1 cellular context compared by ENCODE assay signal in the genomic region with DNA sequence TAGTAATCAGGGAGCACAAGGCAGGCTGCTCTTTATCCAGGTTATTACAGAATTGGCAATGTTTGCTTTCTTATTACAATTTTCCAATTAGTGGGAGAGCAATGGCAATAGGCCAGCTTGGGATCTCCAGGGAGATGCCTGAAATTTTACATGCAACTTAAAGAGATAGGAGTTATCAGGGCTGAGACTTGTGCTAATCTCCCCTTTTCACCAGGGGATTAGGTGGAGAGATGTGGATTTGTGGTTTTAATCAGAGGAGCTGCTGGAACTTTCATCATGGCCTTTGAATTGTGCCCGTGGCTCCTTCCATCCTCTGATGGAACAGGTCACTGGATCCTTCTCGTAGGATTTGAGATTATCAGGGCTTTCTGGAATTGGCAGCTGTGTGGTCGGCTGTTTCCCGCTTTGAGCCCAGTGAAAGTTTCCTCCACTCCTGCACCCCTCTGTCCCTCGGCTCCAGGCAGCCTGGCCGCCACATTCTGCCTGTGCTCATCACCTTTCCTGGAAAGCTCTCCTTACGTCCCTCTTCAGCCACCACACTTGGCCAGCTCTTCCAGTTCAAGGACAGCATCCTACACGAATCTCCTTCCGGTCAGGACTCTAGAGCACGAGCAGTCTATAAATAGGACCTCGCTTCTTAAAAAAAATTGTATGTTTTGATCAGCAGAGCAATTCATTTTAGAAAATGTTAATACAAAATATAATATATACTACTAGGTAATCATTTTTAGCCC.
TF ChIP-seq lines count a peak whose summit lies in the region.

No MANE protein-coding gene starts in this region.

TF ChIP-seq in HEK293, 187 proteins besides CTCF, POLR2A, EP300 and RAD21 (continued from another document):
- TF ChIP-seq ZNF548 (tag by site-specific recombination; IDR thresholded peaks at IDR 0.05) (no peak), ZNF530 (tag by site-specific recombination; IDR thresholded peaks at IDR 0.05; ENCODE audit: low read depth) (no peak), FEZF1 (tag by site-specific recombination; IDR thresholded peaks at IDR 0.05) (peak; percentile 49), ZNF341 (tag by site-specific recombination; IDR thresholded peaks at IDR 0.05; ENCODE audit: low read depth) (peak; percentile 20; the same call in 1 of the 2 replicates), GLI2 (tag by site-specific recombination; IDR thresholded peaks at IDR 0.05; ENCODE audit: borderline replicate concordance, low read depth) (0 out of 2 replicates have a peak, but pooled peaks have one; percentile 28), ZBTB17 (tag by site-specific recombination; IDR thresholded peaks at IDR 0.05) (peak; percentile 69), ZNF155 (tag by site-specific recombination; IDR thresholded peaks at IDR 0.05) (no peak), ZNF121 (tag by site-specific recombination; IDR thresholded peaks at IDR 0.05) (no peak), KLF10 (tag by site-specific recombination; IDR thresholded peaks at IDR 0.05) (0 out of 2 replicates have a peak, but pooled peaks have one; percentile 34), ZSCAN30 (tag by site-specific recombination; IDR thresholded peaks at IDR 0.05) (0 out of 2 replicates have a peak, but pooled peaks have one; percentile 23), WT1 (tag by site-specific recombination; IDR thresholded peaks at IDR 0.05) (peak; percentile 98), ZNF366 (tag by site-specific recombination; conservative IDR thresholded peaks at IDR 0.05) (peak; percentile 28; the same call in 1 of the 2 replicates), GLIS1 (tag by site-specific recombination; IDR thresholded peaks at IDR 0.05) (peak; percentile 67), ZNF623 (tag by site-specific recombination; IDR thresholded peaks at IDR 0.05) (no peak), ZNF19 (tag by site-specific recombination; IDR thresholded peaks at IDR 0.05; ENCODE audit: low read depth) (no peak), ZNF600 (tag by site-specific recombination; IDR thresholded peaks at IDR 0.05) (peak; percentile 62), ZNF785 (tag by site-specific recombination; IDR thresholded peaks at IDR 0.05) (no peak), ZNF302 (tag by site-specific recombination; IDR thresholded peaks at IDR 0.05; ENCODE audit: low read depth) (no peak)
- TF ChIP-seq, protein P1, sequence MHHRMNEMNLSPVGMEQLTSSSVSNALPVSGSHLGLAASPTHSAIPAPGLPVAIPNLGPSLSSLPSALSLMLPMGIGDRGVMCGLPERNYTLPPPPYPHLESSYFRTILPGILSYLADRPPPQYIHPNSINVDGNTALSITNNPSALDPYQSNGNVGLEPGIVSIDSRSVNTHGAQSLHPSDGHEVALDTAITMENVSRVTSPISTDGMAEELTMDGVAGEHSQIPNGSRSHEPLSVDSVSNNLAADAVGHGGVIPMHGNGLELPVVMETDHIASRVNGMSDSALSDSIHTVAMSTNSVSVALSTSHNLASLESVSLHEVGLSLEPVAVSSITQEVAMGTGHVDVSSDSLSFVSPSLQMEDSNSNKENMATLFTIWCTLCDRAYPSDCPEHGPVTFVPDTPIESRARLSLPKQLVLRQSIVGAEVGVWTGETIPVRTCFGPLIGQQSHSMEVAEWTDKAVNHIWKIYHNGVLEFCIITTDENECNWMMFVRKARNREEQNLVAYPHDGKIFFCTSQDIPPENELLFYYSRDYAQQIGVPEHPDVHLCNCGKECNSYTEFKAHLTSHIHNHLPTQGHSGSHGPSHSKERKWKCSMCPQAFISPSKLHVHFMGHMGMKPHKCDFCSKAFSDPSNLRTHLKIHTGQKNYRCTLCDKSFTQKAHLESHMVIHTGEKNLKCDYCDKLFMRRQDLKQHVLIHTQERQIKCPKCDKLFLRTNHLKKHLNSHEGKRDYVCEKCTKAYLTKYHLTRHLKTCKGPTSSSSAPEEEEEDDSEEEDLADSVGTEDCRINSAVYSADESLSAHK (tag by site-specific recombination; IDR thresholded peaks at IDR 0.05): 0 out of 2 replicates have a peak, but pooled peaks have one; percentile 46
- TF ChIP-seq, protein P2, sequence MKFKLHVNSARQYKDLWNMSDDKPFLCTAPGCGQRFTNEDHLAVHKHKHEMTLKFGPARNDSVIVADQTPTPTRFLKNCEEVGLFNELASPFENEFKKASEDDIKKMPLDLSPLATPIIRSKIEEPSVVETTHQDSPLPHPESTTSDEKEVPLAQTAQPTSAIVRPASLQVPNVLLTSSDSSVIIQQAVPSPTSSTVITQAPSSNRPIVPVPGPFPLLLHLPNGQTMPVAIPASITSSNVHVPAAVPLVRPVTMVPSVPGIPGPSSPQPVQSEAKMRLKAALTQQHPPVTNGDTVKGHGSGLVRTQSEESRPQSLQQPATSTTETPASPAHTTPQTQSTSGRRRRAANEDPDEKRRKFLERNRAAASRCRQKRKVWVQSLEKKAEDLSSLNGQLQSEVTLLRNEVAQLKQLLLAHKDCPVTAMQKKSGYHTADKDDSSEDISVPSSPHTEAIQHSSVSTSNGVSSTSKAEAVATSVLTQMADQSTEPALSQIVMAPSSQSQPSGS (tag by site-specific recombination; IDR thresholded peaks at IDR 0.05; ENCODE audit: low read depth): no peak; the same call in 1 of the 2 replicates
- TF ChIP-seq, protein P3, sequence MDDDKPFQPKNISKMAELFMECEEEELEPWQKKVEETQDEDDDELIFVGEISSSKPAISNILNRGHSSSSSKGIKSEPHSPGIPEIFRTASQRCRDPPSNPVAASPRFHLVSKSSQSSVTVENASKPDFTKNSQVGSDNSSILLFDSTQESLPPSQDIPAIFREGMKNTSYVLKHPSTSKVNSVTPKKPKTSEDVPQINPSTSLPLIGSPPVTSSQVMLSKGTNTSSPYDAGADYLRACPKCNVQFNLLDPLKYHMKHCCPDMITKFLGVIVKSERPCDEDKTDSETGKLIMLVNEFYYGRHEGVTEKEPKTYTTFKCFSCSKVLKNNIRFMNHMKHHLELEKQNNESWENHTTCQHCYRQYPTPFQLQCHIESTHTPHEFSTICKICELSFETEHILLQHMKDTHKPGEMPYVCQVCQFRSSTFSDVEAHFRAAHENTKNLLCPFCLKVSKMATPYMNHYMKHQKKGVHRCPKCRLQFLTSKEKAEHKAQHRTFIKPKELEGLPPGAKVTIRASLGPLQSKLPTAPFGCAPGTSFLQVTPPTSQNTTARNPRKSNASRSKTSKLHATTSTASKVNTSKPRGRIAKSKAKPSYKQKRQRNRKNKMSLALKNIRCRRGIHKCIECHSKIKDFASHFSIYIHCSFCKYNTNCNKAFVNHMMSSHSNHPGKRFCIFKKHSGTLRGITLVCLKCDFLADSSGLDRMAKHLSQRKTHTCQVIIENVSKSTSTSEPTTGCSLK (tag by site-specific recombination; IDR thresholded peaks at IDR 0.05): no peak
- TF ChIP-seq, protein P4, sequence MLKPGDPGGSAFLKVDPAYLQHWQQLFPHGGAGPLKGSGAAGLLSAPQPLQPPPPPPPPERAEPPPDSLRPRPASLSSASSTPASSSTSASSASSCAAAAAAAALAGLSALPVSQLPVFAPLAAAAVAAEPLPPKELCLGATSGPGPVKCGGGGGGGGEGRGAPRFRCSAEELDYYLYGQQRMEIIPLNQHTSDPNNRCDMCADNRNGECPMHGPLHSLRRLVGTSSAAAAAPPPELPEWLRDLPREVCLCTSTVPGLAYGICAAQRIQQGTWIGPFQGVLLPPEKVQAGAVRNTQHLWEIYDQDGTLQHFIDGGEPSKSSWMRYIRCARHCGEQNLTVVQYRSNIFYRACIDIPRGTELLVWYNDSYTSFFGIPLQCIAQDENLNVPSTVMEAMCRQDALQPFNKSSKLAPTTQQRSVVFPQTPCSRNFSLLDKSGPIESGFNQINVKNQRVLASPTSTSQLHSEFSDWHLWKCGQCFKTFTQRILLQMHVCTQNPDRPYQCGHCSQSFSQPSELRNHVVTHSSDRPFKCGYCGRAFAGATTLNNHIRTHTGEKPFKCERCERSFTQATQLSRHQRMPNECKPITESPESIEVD (tag by site-specific recombination; IDR thresholded peaks at IDR 0.05): peak; percentile 91
- TF ChIP-seq, protein P5, sequence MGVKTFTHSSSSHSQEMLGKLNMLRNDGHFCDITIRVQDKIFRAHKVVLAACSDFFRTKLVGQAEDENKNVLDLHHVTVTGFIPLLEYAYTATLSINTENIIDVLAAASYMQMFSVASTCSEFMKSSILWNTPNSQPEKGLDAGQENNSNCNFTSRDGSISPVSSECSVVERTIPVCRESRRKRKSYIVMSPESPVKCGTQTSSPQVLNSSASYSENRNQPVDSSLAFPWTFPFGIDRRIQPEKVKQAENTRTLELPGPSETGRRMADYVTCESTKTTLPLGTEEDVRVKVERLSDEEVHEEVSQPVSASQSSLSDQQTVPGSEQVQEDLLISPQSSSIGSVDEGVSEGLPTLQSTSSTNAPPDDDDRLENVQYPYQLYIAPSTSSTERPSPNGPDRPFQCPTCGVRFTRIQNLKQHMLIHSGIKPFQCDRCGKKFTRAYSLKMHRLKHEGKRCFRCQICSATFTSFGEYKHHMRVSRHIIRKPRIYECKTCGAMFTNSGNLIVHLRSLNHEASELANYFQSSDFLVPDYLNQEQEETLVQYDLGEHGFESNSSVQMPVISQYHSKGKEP (tag by site-specific recombination; IDR thresholded peaks at IDR 0.05): peak; percentile 86
- TF ChIP-seq, protein P6, sequence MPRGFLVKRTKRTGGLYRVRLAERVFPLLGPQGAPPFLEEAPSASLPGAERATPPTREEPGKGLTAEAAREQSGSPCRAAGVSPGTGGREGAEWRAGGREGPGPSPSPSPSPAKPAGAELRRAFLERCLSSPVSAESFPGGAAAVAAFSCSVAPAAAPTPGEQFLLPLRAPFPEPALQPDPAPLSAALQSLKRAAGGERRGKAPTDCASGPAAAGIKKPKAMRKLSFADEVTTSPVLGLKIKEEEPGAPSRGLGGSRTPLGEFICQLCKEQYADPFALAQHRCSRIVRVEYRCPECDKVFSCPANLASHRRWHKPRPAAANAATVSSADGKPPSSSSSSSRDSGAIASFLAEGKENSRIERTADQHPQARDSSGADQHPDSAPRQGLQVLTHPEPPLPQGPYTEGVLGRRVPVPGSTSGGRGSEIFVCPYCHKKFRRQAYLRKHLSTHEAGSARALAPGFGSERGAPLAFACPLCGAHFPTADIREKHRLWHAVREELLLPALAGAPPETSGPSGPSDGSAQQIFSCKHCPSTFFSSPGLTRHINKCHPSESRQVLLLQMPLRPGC (tag by site-specific recombination; IDR thresholded peaks at IDR 0.05): peak; percentile 83
- TF ChIP-seq, protein P7, sequence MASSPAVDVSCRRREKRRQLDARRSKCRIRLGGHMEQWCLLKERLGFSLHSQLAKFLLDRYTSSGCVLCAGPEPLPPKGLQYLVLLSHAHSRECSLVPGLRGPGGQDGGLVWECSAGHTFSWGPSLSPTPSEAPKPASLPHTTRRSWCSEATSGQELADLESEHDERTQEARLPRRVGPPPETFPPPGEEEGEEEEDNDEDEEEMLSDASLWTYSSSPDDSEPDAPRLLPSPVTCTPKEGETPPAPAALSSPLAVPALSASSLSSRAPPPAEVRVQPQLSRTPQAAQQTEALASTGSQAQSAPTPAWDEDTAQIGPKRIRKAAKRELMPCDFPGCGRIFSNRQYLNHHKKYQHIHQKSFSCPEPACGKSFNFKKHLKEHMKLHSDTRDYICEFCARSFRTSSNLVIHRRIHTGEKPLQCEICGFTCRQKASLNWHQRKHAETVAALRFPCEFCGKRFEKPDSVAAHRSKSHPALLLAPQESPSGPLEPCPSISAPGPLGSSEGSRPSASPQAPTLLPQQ (tag by site-specific recombination; IDR thresholded peaks at IDR 0.05): no peak
- TF ChIP-seq, protein P8, sequence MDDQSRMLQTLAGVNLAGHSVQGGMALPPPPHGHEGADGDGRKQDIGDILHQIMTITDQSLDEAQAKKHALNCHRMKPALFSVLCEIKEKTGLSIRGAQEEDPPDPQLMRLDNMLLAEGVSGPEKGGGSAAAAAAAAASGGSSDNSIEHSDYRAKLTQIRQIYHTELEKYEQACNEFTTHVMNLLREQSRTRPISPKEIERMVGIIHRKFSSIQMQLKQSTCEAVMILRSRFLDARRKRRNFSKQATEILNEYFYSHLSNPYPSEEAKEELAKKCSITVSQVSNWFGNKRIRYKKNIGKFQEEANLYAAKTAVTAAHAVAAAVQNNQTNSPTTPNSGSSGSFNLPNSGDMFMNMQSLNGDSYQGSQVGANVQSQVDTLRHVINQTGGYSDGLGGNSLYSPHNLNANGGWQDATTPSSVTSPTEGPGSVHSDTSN (CRISPR knock-in tag; IDR thresholded peaks at IDR 0.05): no peak
